In the genomic region with DNA sequence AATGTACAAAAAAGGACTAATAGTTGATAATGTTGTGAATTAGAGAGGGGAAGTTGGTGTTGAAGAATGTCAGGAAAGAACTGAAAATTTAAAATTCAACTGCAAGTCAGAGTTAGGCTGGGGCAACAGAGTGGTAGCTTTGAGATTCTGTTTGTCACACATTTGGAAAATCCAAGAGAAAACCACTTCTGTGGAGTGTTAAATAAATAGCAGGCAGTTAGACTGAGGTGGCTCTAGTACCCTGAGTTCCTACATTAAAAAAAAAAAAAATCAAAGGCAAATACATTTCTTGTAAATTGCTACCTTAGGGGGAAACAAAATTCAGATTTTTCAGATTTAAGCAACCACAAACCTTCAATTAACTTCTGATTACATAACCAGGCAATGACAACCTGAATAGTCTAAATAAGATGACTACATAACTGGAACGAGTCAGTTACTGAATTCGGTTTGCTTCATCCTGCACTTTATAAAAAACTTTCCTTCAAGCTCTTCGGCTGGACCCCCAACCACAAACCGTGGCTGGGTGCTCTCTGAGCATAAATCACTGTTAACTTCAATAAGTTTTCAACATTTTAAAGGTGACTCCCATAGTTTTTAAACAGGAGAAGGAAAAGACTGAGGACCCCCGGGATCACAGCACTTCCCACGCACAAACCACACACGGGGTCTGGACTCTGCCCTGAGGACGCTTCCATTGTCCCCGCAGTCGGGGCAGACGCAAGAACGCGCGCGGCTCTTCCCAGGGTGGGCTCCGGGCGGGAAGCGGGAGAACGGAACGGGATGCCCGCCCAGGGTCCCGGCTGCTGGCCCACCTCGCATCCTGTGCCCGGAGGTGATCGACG, we compare ENCODE assay signal across 2 cellular contexts.
TF ChIP-seq lines count a peak whose summit lies in the region.

No MANE protein-coding gene starts in this region.

TF ChIP-seq in GM23338, 12 proteins besides CTCF, POLR2A, EP300 and RAD21 (continued from another document):
- TF ChIP-seq, protein P1, sequence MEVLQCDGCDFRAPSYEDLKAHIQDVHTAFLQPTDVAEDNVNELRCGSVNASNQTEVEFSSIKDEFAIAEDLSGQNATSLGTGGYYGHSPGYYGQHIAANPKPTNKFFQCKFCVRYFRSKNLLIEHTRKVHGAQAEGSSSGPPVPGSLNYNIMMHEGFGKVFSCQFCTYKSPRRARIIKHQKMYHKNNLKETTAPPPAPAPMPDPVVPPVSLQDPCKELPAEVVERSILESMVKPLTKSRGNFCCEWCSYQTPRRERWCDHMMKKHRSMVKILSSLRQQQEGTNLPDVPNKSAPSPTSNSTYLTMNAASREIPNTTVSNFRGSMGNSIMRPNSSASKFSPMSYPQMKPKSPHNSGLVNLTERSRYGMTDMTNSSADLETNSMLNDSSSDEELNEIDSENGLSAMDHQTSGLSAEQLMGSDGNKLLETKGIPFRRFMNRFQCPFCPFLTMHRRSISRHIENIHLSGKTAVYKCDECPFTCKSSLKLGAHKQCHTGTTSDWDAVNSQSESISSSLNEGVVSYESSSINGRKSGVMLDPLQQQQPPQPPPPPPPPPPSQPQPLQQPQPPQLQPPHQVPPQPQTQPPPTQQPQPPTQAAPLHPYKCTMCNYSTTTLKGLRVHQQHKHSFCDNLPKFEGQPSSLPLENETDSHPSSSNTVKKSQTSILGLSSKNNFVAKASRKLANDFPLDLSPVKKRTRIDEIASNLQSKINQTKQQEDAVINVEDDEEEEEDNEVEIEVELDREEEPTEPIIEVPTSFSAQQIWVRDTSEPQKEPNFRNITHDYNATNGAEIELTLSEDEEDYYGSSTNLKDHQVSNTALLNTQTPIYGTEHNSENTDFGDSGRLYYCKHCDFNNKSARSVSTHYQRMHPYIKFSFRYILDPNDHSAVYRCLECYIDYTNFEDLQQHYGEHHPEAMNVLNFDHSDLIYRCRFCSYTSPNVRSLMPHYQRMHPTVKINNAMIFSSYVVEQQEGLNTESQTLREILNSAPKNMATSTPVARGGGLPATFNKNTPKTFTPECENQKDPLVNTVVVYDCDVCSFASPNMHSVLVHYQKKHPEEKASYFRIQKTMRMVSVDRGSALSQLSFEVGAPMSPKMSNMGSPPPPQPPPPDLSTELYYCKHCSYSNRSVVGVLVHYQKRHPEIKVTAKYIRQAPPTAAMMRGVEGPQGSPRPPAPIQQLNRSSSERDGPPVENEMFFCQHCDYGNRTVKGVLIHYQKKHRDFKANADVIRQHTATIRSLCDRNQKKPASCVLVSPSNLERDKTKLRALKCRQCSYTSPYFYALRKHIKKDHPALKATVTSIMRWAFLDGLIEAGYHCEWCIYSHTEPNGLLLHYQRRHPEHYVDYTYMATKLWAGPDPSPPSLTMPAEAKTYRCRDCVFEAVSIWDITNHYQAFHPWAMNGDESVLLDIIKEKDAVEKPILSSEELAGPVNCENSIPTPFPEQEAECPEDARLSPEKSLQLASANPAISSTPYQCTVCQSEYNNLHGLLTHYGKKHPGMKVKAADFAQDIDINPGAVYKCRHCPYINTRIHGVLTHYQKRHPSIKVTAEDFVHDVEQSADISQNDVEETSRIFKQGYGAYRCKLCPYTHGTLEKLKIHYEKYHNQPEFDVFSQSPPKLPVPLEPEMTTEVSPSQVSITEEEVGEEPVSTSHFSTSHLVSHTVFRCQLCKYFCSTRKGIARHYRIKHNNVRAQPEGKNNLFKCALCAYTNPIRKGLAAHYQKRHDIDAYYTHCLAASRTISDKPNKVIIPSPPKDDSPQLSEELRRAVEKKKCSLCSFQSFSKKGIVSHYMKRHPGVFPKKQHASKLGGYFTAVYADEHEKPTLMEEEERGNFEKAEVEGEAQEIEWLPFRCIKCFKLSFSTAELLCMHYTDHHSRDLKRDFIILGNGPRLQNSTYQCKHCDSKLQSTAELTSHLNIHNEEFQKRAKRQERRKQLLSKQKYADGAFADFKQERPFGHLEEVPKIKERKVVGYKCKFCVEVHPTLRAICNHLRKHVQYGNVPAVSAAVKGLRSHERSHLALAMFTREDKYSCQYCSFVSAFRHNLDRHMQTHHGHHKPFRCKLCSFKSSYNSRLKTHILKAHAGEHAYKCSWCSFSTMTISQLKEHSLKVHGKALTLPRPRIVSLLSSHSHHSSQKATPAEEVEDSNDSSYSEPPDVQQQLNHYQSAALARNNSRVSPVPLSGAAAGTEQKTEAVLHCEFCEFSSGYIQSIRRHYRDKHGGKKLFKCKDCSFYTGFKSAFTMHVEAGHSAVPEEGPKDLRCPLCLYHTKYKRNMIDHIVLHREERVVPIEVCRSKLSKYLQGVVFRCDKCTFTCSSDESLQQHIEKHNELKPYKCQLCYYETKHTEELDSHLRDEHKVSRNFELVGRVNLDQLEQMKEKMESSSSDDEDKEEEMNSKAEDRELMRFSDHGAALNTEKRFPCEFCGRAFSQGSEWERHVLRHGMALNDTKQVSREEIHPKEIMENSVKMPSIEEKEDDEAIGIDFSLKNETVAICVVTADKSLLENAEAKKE (CRISPR knock-in tag; IDR thresholded peaks at IDR 0.05): no peak
- no peak for TF ChIP-seq JUNB (IDR thresholded peaks at IDR 0.05; ENCODE audit: unreplicated experiment)

TF ChIP-seq in SK-N-SH treated with all-trans-retinoic acid at 6 μM for 48 hours, 23 proteins besides CTCF, POLR2A, EP300 and RAD21 (continued from another document):
- TF ChIP-seq, protein P2, sequence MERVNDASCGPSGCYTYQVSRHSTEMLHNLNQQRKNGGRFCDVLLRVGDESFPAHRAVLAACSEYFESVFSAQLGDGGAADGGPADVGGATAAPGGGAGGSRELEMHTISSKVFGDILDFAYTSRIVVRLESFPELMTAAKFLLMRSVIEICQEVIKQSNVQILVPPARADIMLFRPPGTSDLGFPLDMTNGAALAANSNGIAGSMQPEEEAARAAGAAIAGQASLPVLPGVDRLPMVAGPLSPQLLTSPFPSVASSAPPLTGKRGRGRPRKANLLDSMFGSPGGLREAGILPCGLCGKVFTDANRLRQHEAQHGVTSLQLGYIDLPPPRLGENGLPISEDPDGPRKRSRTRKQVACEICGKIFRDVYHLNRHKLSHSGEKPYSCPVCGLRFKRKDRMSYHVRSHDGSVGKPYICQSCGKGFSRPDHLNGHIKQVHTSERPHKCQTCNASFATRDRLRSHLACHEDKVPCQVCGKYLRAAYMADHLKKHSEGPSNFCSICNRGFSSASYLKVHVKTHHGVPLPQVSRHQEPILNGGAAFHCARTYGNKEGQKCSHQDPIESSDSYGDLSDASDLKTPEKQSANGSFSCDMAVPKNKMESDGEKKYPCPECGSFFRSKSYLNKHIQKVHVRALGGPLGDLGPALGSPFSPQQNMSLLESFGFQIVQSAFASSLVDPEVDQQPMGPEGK (CRISPR knock-in tag; IDR thresholded peaks at IDR 0.05; ENCODE audit: borderline replicate concordance): no peak
- no peak for TF ChIP-seq ZNF565 (CRISPR knock-in tag; conservative IDR thresholded peaks at IDR 0.05; ENCODE audit: low read depth)
- TF ChIP-seq TCF4 (CRISPR knock-in tag; IDR thresholded peaks at IDR 0.05; ENCODE audit: borderline replicate concordance): no peak
- no peak for TF ChIP-seq GLIS3 (CRISPR knock-in tag; IDR thresholded peaks at IDR 0.05)
